20 cellular contexts compared by ENCODE assay signal in genomic region chr17:68170246-68170645, GRCh38.
A peak's percentile ranks its signal among the peaks of the same experiment; 100 is the strongest.
DNase-seq lines count a peak whose midpoint lies in the region; ATAC-seq and TF ChIP-seq lines count a peak whose summit lies in the region.
"Had no signal": no experiment of that assay in that cellular context is flagged by ENCODE, and none has a peak within 500 bp of the region (broad histone marks: within the 10 kb centered on the region; RNA-seq: fewer than 3 reads in every experiment).

No MANE protein-coding gene starts in this region.

- no peaks in the 10 kb centered on the region for H3K9me3 Mint-ChIP-seq in activated CD4-positive, alpha-beta T cell treated with anti-CD3 and anti-CD28 coated beads, Interleukin-2, amount 10 ng/mL, durations not matched to agents 7 days and 5 days
- H3K9me3 Mint-ChIP-seq in CD4-positive, alpha-beta T cell = no peaks in the 10 kb centered on the region
- H3K9me3 Mint-ChIP-seq in GM23338 = no peaks in the 10 kb centered on the region; the same call in 2 of the 3 replicates
- H3K9me3 Mint-ChIP-seq: CD14-positive monocyte; CD4-positive, alpha-beta memory T cell had no signal

- no peaks in the 10 kb centered on the region for H3K4me1 ChIP-seq in GM23338 (ENCODE audit: insufficient read depth)
- H3K4me1 ChIP-seq in PC-3 (ENCODE audit: insufficient read depth, low read length) = no peaks in the 10 kb centered on the region
- H3K4me1 ChIP-seq: A549, BE2C had no signal

- intact Hi-C loops in CD4-positive, alpha-beta T cell (cut with DNase I, micrococcal nuclease) = loop anchor here (5.0 to 10.0 kb wide), 5 partner anchors 77 to 1077 kb away; partner anchors contain the start of gene AMZ2 (in 1 of the 2)
- intact Hi-C loops in PC-3 (cut with micrococcal nuclease) = no loop called here

- H3K36me3 ChIP-seq in GM23338 (ENCODE audit: insufficient read depth) (no peaks in the 10 kb centered on the region), PC-3 (ENCODE audit: low read depth, low read length) (no peaks in the 10 kb centered on the region)
- H3K36me3 ChIP-seq: BE2C; BLaER1 treated with 17β-estradiol and CSF1 and Interleukin-3, amounts not matched to agents 10 nM and 100 nM had no signal

- no peaks in the 10 kb centered on the region for H3K27me3 ChIP-seq in CD4-positive, alpha-beta T cell (ENCODE audit: control insufficient read depth, insufficient read depth, low read length)
- H3K27me3 ChIP-seq in GM23338 (ENCODE audit: insufficient read depth) (peaks cover 8% of the 10 kb centered on the region), PC-3 (ENCODE audit: low read length) (no peaks in the 10 kb centered on the region)
- H3K27me3 ChIP-seq: BE2C; BLaER1 treated with 17β-estradiol and CSF1 and Interleukin-3, amounts not matched to agents 10 nM and 100 nM had no signal

- H3K9me2 ChIP-seq in GM23338 (ENCODE audit: insufficient read depth) = no peaks in the 10 kb centered on the region
- no peaks in the 10 kb centered on the region for H3K9me2 ChIP-seq in PC-3 (replicated peaks; ENCODE audit: low read length)

- H3F3A ChIP-seq in GM23338 (replicated peaks; ENCODE audit: low read depth) (no peaks in the 10 kb centered on the region), PC-3 (ENCODE audit: low read length, unreplicated experiment) (no peaks in the 10 kb centered on the region)

- ATAC-seq in CD4-positive, alpha-beta T cell (ENCODE audit: poor library complexity) = no peak
- ATAC-seq in GM23338 (no peak), left lobe of liver (peak; percentile 25), PC-3 (no peak)
- ATAC-seq: A549 had no signal

- H4K20me1 ChIP-seq in GM23338 (replicated peaks; ENCODE audit: insufficient read depth) (no peaks in the 10 kb centered on the region), PC-3 (ENCODE audit: low read length) (no peaks in the 10 kb centered on the region)
- H4K20me1 ChIP-seq: BLaER1 treated with 17β-estradiol and CSF1 and Interleukin-3, amounts not matched to agents 10 nM and 100 nM had no signal

- no peak overlapping the region for H3K4me3 ChIP-seq in GM23338
- no peak overlapping the region for H3K4me3 ChIP-seq in PC-3 (ENCODE audit: low read length)
- H3K4me3 ChIP-seq: A549; BLaER1 treated with 17β-estradiol and CSF1 and Interleukin-3, amounts not matched to agents 10 nM and 100 nM had no signal

- DNase-seq in activated CD4-positive, alpha-beta T cell treated with anti-CD3 and anti-CD28 coated beads, Interleukin-2, amount 10 ng/mL, durations not matched to agents 7 days and 5 days = no peak
- no peak for DNase-seq in activated CD4-positive, alpha-beta T cell treated with anti-CD3 and anti-CD28 coated beads for 1 hour
- no peak for DNase-seq in CD4-positive, alpha-beta T cell
- DNase-seq in GM23338 (ENCODE audit: low spot score) (no peak), left lobe of liver (ENCODE audit: low spot score) (no peak), NCI-H2227 treated with DMSO at 0.1 percent for 48 hours (lab: John Stamatoyannopoulos, UW) (no peak), PC-3 (no peak)
- DNase-seq: 8988T; ACHN; AML-193; BE2C; CD4-positive, alpha-beta memory T cell; COR-L47; DMS153; DND-41; H7; HCEC 1CT had no signal

- peak overlapping the region; percentile 46 for H3K27ac Mint-ChIP-seq in activated CD4-positive, alpha-beta T cell treated with anti-CD3 and anti-CD28 coated beads, Interleukin-2, amount 10 ng/mL, durations not matched to agents 7 days and 5 days
- H3K27ac Mint-ChIP-seq in CD4-positive, alpha-beta T cell = peak overlapping the region; percentile 35
- H3K27ac Mint-ChIP-seq in GM23338 = no peak overlapping the region
- H3K27ac Mint-ChIP-seq: CD14-positive monocyte had no signal

- H3K27ac ChIP-seq in CD4-positive, alpha-beta T cell (ENCODE audit: low read depth, low read length) = no peak overlapping the region
- H3K27ac ChIP-seq in GM23338 (ENCODE audit: low read depth) (no peak overlapping the region), PC-3 (ENCODE audit: low read length) (no peak overlapping the region)
- H3K27ac ChIP-seq: A549; BLaER1 treated with 17β-estradiol and CSF1 and Interleukin-3, amounts not matched to agents 10 nM and 100 nM had no signal

- no peaks in the 10 kb centered on the region for H3K9me3 ChIP-seq in CD4-positive, alpha-beta T cell (ENCODE audit: control insufficient read depth, low read length)
- no peaks in the 10 kb centered on the region for H3K9me3 ChIP-seq in PC-3 (ENCODE audit: low read length)
- H3K9me3 ChIP-seq: A549, BE2C had no signal

- H3K79me2 ChIP-seq in GM23338 (replicated peaks; ENCODE audit: insufficient read depth) (no peaks in the 10 kb centered on the region), PC-3 (ENCODE audit: low read length) (no peaks in the 10 kb centered on the region)

- peaks cover 28% of the 10 kb centered on the region for H3K4me1 Mint-ChIP-seq in activated CD4-positive, alpha-beta T cell treated with anti-CD3 and anti-CD28 coated beads, Interleukin-2, amount 10 ng/mL, durations not matched to agents 7 days and 5 days
- peaks cover 25% of the 10 kb centered on the region for H3K4me1 Mint-ChIP-seq in CD4-positive, alpha-beta T cell (ENCODE audit: low read depth)
- no peaks in the 10 kb centered on the region; the same call in 2 of the 3 replicates for H3K4me1 Mint-ChIP-seq in GM23338
- H3K4me1 Mint-ChIP-seq: CD14-positive monocyte had no signal

- CTCF ChIA-PET in activated CD4-positive, alpha-beta T cell treated with anti-CD3 and anti-CD28 coated beads, Interleukin-2, amount 10 ng/mL, durations not matched to agents 7 days and 5 days (lab: Charles Lee) = interaction anchor here (0.6 to 0.7 kb wide), 2 partner anchors 35 to 797 kb away, joined by 4 to 5 read pairs; no protein-coding TSS in a partner anchor
- CTCF ChIA-PET in CD4-positive, alpha-beta T cell (lab: Charles Lee) = no interaction called here
- CTCF ChIA-PET in PC-3 (lab: Charles Lee) = no interaction called here

- POLR2A ChIA-PET in activated CD4-positive, alpha-beta T cell treated with anti-CD3 and anti-CD28 coated beads, Interleukin-2, amount 10 ng/mL, durations not matched to agents 7 days and 5 days (lab: Charles Lee) = no interaction called here
- POLR2A ChIA-PET in CD4-positive, alpha-beta T cell (lab: Charles Lee) = interaction anchor here (0.6 to 2.2 kb wide), 3 partner anchors 13 to 77 kb away, joined by 3 to 11 read pairs (median 4); partner anchors contain the start of gene AMZ2
- POLR2A ChIA-PET in PC-3 (lab: Charles Lee; ENCODE audit: unreplicated experiment) = no interaction called here

- H3K27me3 Mint-ChIP-seq in activated CD4-positive, alpha-beta T cell treated with anti-CD3 and anti-CD28 coated beads, Interleukin-2, amount 10 ng/mL, durations not matched to agents 7 days and 5 days = no peaks in the 10 kb centered on the region
- H3K27me3 Mint-ChIP-seq in CD4-positive, alpha-beta T cell = no peaks in the 10 kb centered on the region
- H3K27me3 Mint-ChIP-seq in GM23338 (ENCODE audit: insufficient read depth, low read depth, poor library complexity) = peaks cover 6% of the 10 kb centered on the region
- H3K27me3 Mint-ChIP-seq: CD4-positive, alpha-beta memory T cell had no signal

- BruUV-seq in PC-3 (replicated peaks; lab: Mats Ljungman, UMichigan) = no TSS peak

- peak overlapping the region; percentile 52; the same call in 1 of the 2 replicates for H2AFZ ChIP-seq in GM23338
- H2AFZ ChIP-seq in PC-3 (ENCODE audit: low read length) = no peak overlapping the region

- no peak for TF ChIP-seq CTCF in CD4-positive, alpha-beta T cell (IDR thresholded peaks at IDR 0.05)
- no peak for TF ChIP-seq CTCF in GM23338 (conservative IDR thresholded peaks at IDR 0.05; ENCODE audit: low read depth in 2 of 2)
- no peak for TF ChIP-seq CTCF in PC-3 (conservative IDR thresholded peaks at IDR 0.05; ENCODE audit: low read depth, low read length)

- H3K4me3 Mint-ChIP-seq in activated CD4-positive, alpha-beta T cell treated with anti-CD3 and anti-CD28 coated beads, Interleukin-2, amount 10 ng/mL, durations not matched to agents 7 days and 5 days = no peak overlapping the region
- H3K4me3 Mint-ChIP-seq in CD4-positive, alpha-beta T cell = peak overlapping the region; percentile 58
- no peak overlapping the region for H3K4me3 Mint-ChIP-seq in GM23338

- no peak overlapping the region for H3K9ac ChIP-seq in PC-3 (ENCODE audit: low read length)
- H3K9ac ChIP-seq: BLaER1 treated with 17β-estradiol and CSF1 and Interleukin-3, amounts not matched to agents 10 nM and 100 nM had no signal

- H3K4me2 ChIP-seq in GM23338 (no peak overlapping the region; the same call in 1 of the 2 replicates), PC-3 (ENCODE audit: low read length) (no peak overlapping the region)
- H3K4me2 ChIP-seq: A549; BLaER1 treated with 17β-estradiol and CSF1 and Interleukin-3, amounts not matched to agents 10 nM and 100 nM had no signal

- no peaks in the 10 kb centered on the region for H3K36me3 Mint-ChIP-seq in activated CD4-positive, alpha-beta T cell treated with anti-CD3 and anti-CD28 coated beads, Interleukin-2, amount 10 ng/mL, durations not matched to agents 7 days and 5 days (ENCODE audit: low read depth)
- H3K36me3 Mint-ChIP-seq in CD4-positive, alpha-beta T cell (ENCODE audit: low read depth) = no peaks in the 10 kb centered on the region
- H3K36me3 Mint-ChIP-seq in GM23338 (ENCODE audit: low read depth) = no peaks in the 10 kb centered on the region
- H3K36me3 Mint-ChIP-seq: CD14-positive monocyte; CD4-positive, alpha-beta memory T cell had no signal

TF ChIP-seq in GM23338, 12 proteins besides CTCF, POLR2A, EP300 and RAD21 (continues in another document):
- no peak for TF ChIP-seq STAT1 (IDR thresholded peaks at IDR 0.05; ENCODE audit: unreplicated experiment)
- TF ChIP-seq ZNF114 (CRISPR knock-in tag; IDR thresholded peaks at IDR 0.05) = no peak
- TF ChIP-seq EZH2phosphoT487 (IDR thresholded peaks at IDR 0.05; ENCODE audit: unreplicated experiment) = no peak
